ENCODE assay signal across 9 cellular contexts in genomic region chr12:122880155-122880605, GRCh38. TPM values are rescaled to one million over a fixed set of nuclear protein-coding genes. Genes with fewer than 3 reads are reported as not detected.
DNase-seq lines count a peak whose midpoint lies in the region; ATAC-seq and TF ChIP-seq lines count a peak whose summit lies in the region.
"Had no signal": no experiment of that assay in that cellular context is flagged by ENCODE, and none has a peak within 500 bp of the region (broad histone marks: within the 10 kb centered on the region; RNA-seq: fewer than 3 reads in every experiment).

No MANE protein-coding gene starts in this region.

- no peaks in the 10 kb centered on the region for H3K9me3 ChIP-seq in naive thymus-derived CD4-positive, alpha-beta T cell (ENCODE audit: control insufficient read depth in 2 of 3, low read length in 3 of 3)
- no peaks in the 10 kb centered on the region for H3K9me3 ChIP-seq in vagina

- ATAC-seq in Right ventricle myocardium superior (ENCODE audit: poor library complexity), result peak; percentile 7
- ATAC-seq in left ventricle myocardium superior, result no peak
- no peak for ATAC-seq in naive thymus-derived CD4-positive, alpha-beta T cell
- no peak for ATAC-seq in HG03565 (IDR thresholded peaks at IDR 0.05; ENCODE audit: unreplicated experiment)

- TF ChIP-seq POLR2A in vagina (IDR thresholded peaks at IDR 0.05), result no peak

- peaks cover 0 to 4% (median 0%) of the 10 kb centered on the region in 3 experiments for H3K36me3 ChIP-seq in naive thymus-derived CD4-positive, alpha-beta T cell (ENCODE audit: control insufficient read depth in 2 of 3, insufficient read depth in 3 of 3, low read length in 3 of 3)
- no peaks in the 10 kb centered on the region for H3K36me3 ChIP-seq in vagina

- no peak overlapping the region for H3K4me3 ChIP-seq in coronary artery
- no peak overlapping the region for H3K4me3 ChIP-seq in naive thymus-derived CD4-positive, alpha-beta T cell (ENCODE audit: low read length)
- H3K4me3 ChIP-seq in vagina, result no peak overlapping the region

- H3K36me3 Mint-ChIP-seq in naive thymus-derived CD4-positive, alpha-beta T cell, result peaks cover 0 to 28% (median 0%) of the 10 kb centered on the region in 5 donors

- DNase-seq in Right ventricle myocardium superior (no peak), left ventricle myocardium superior (no peak), coronary artery (ENCODE audit: low spot score) (no peak), vagina (ENCODE audit: extremely low spot score in 2 of 2) (no peak), retina (no peak)
- DNase-seq in naive thymus-derived CD4-positive, alpha-beta T cell, result no peak
- DNase-seq in stimulated activated naive CD4-positive, alpha-beta T cell treated with Interleukin-2 at 50 U/mL for 16 hours (lab: John Stamatoyannopoulos, UW), result no peak
- DNase-seq: stimulated activated naive CD8-positive, alpha-beta T cell treated with anti-CD3 and anti-CD28 coated beads, Interleukin-15, amount 100 ng/mL, for 72 hours had no signal

- TF ChIP-seq CTCF in coronary artery (IDR thresholded peaks at IDR 0.05) (no peak), vagina (IDR thresholded peaks at IDR 0.05) (no peak)

- intact Hi-C loops in Right ventricle myocardium superior (cut with DNase I), result no loop called here
- intact Hi-C loops in left ventricle myocardium superior (cut with micrococcal nuclease), result no loop called here
- intact Hi-C loops in naive thymus-derived CD4-positive, alpha-beta T cell (cut with micrococcal nuclease), result loop anchor here in 1 of 2 donors (1.0 kb wide), 1 partner anchor 8 kb away; no protein-coding TSS in a partner anchor
- intact Hi-C loops in vagina (cut with DNase I), result no loop called here

- H3K9me3 Mint-ChIP-seq in naive thymus-derived CD4-positive, alpha-beta T cell, result peaks cover 0 to 3% (median 0%) of the 10 kb centered on the region in 11 donors

- CTCF ChIA-PET in naive thymus-derived CD4-positive, alpha-beta T cell (lab: Charles Lee), result interaction anchor here (0.9 to 2.6 kb wide), 5 partner anchors 8 to 73 kb away, joined by 3 to 11 read pairs (median 5); no protein-coding TSS in a partner anchor

- peak overlapping the region in 3 of 10 donors; percentile 19 to 52 (median 52) for H3K4me3 Mint-ChIP-seq in naive thymus-derived CD4-positive, alpha-beta T cell

- peaks cover 49 to 53% of the 10 kb centered on the region in 2 donors for H3K4me1 ChIP-seq in naive thymus-derived CD4-positive, alpha-beta T cell (ENCODE audit: control insufficient read depth in 2 of 2, insufficient read depth in 2 of 2, low read length in 2 of 2)
- peaks cover 84% of the 10 kb centered on the region for H3K4me1 ChIP-seq in vagina

- H3K27ac ChIP-seq in coronary artery, result peak overlapping the region; percentile 24 to 53
- peak overlapping the region; percentile 9 for H3K27ac ChIP-seq in naive thymus-derived CD4-positive, alpha-beta T cell (ENCODE audit: low read depth, low read length)
- H3K27ac ChIP-seq in vagina, result peak overlapping the region; percentile 31

- no peaks in the 10 kb centered on the region for H3K27me3 ChIP-seq in naive thymus-derived CD4-positive, alpha-beta T cell (ENCODE audit: control insufficient read depth in 2 of 2, insufficient read depth in 2 of 2, low read length in 2 of 2)
- H3K27me3 ChIP-seq in vagina, result no peaks in the 10 kb centered on the region

- peaks cover 0 to 26% (median 0%) of the 10 kb centered on the region in 5 donors for H3K27me3 Mint-ChIP-seq in naive thymus-derived CD4-positive, alpha-beta T cell

- POLR2A ChIA-PET in naive thymus-derived CD4-positive, alpha-beta T cell (lab: Charles Lee), result interaction anchor here (0.5 to 5.7 kb wide), 8 partner anchors 8 to 577 kb away, joined by 3 to 66 read pairs (median 4); partner anchors contain the start of gene VPS37B

- peak overlapping the region in 8 of 9 donors; percentile 49 to 83 (median 67) for H3K27ac Mint-ChIP-seq in naive thymus-derived CD4-positive, alpha-beta T cell
- H3K27ac Mint-ChIP-seq: stimulated activated naive CD8-positive, alpha-beta T cell treated with anti-CD3 and anti-CD28 coated beads, Interleukin-15, amount 100 ng/mL, for 72 hours had no signal

- peaks cover 68 to 100% (median 95%) of the 10 kb centered on the region in 7 donors for H3K4me1 Mint-ChIP-seq in naive thymus-derived CD4-positive, alpha-beta T cell

RNA-seq across cellular contexts. Expression of gene VPS37B, which starts 15.7 kb away (rescaled TPM):
- total RNA-seq in Right ventricle myocardium superior (23.9 TPM), left ventricle myocardium superior (29.5 TPM), vagina (34.9 TPM)
- total RNA-seq in naive thymus-derived CD4-positive, alpha-beta T cell, result 100 to 1,000 TPM in 1 of 5 experiments, 10 to 100 TPM in 4; 25.3 to 101 (median 30.1) TPM
- polyA plus RNA-seq in naive thymus-derived CD4-positive, alpha-beta T cell, result 10 to 100 TPM; 16.5 to 16.9 TPM

RNA-seq across cellular contexts. Expression of gene HIP1R, which starts 44.9 kb away (rescaled TPM):
- total RNA-seq in Right ventricle myocardium superior (12.9 TPM), left ventricle myocardium superior (27.4 TPM), vagina (66.0 TPM)
- 100 to 1,000 TPM in 3 of 5 experiments, 10 to 100 TPM in 2; 25.8 to 162 (median 111) TPM for total RNA-seq in naive thymus-derived CD4-positive, alpha-beta T cell
- polyA plus RNA-seq in naive thymus-derived CD4-positive, alpha-beta T cell, result 10 to 100 TPM in 1 of 2 donors, 1 to 10 TPM in 1; 7.0 to 25.3 TPM
